ENCODE assay signal across 8 cellular contexts in genomic region chr5:83077662-83078261, GRCh38. TPM values are rescaled to one million over a fixed set of nuclear protein-coding genes. Genes with fewer than 3 reads are reported as not detected.
A peak's percentile ranks its signal among the peaks of the same experiment; 100 is the strongest.
DNase-seq lines count a peak whose midpoint lies in the region; ATAC-seq, FAIRE-seq and TF ChIP-seq lines count a peak whose summit lies in the region.

No MANE protein-coding gene starts in this region.

- peaks cover 5% of the 10 kb centered on the region for H3K9me3 Mint-ChIP-seq in dendritic cell treated with granulocyte-macrophage colony-stimulating factor and Interleukin-4, amounts not matched to agents 40 ng/mL and 50 ng/mL, for 4 days
- peaks cover 2% of the 10 kb centered on the region for H3K9me3 Mint-ChIP-seq in mesothelial cell of epicardium

- no peak for TF ChIP-seq CTCF in A549 (IDR thresholded peaks at IDR 0.05)
- no peak for TF ChIP-seq CTCF in RWPE1 (conservative IDR thresholded peaks at IDR 0.05; ENCODE audit: low read depth)
- TF ChIP-seq CTCF in mesothelial cell of epicardium (IDR thresholded peaks at IDR 0.05; ENCODE audit: unreplicated experiment): no peak

- ATAC-seq in A549 (peak; percentile 27 to 41; a peak in 5 of 6 replicates), GM18502 (IDR thresholded peaks at IDR 0.05; ENCODE audit: poor library complexity, unreplicated experiment) (peak; percentile 15), HG03025 (IDR thresholded peaks at IDR 0.05; ENCODE audit: low FRiP score, unreplicated experiment) (peak; percentile 4)

- H3K4me3 Mint-ChIP-seq in dendritic cell treated with granulocyte-macrophage colony-stimulating factor and Interleukin-4, amounts not matched to agents 40 ng/mL and 50 ng/mL, for 4 days: peak overlapping the region; percentile 97
- H3K4me3 Mint-ChIP-seq in mesothelial cell of epicardium: peak overlapping the region; percentile 98

- CTCF ChIA-PET in A549 (lab: Yijun Ruan, JAX) (interaction anchor here (1.2 kb wide), 1 partner anchor 13 kb away, joined by 3 read pairs; no protein-coding TSS in a partner anchor), RWPE1 (lab: Yijun Ruan, JAX) (no interaction called here)

- H3K9me3 ChIP-seq in A549: no peaks in the 10 kb centered on the region

- DNase-seq in A549 (ENCODE audit: low read depth in 1 of 2, low spot score in 1 of 2) (no peak), RWPE1 (ENCODE audit: low spot score) (peak; percentile 20), mesothelial cell of epicardium (ENCODE audit: low spot score in 2 of 2, unreplicated experiment in 2 of 2) (no peak), NCI-H2029 treated with DMSO at 0.1 percent for 48 hours (lab: John Stamatoyannopoulos, UW) (no peak)
- DNase-seq in effector CD4-positive, alpha-beta T cell: no peak

- H3K27me3 Mint-ChIP-seq in dendritic cell treated with granulocyte-macrophage colony-stimulating factor and Interleukin-4, amounts not matched to agents 40 ng/mL and 50 ng/mL, for 4 days: no peaks in the 10 kb centered on the region
- no peaks in the 10 kb centered on the region for H3K27me3 Mint-ChIP-seq in mesothelial cell of epicardium (ENCODE audit: low read depth)

- peaks cover 47% of the 10 kb centered on the region for H3K4me1 Mint-ChIP-seq in dendritic cell treated with granulocyte-macrophage colony-stimulating factor and Interleukin-4, amounts not matched to agents 40 ng/mL and 50 ng/mL, for 4 days (ENCODE audit: low read depth)
- peaks cover 40% of the 10 kb centered on the region for H3K4me1 Mint-ChIP-seq in mesothelial cell of epicardium

- peaks cover 33% of the 10 kb centered on the region for H3K36me3 Mint-ChIP-seq in dendritic cell treated with granulocyte-macrophage colony-stimulating factor and Interleukin-4, amounts not matched to agents 40 ng/mL and 50 ng/mL, for 4 days (ENCODE audit: low read depth)
- peaks cover 18% of the 10 kb centered on the region for H3K36me3 Mint-ChIP-seq in mesothelial cell of epicardium

- intact Hi-C loops in dendritic cell treated with granulocyte-macrophage colony-stimulating factor and Interleukin-4, amounts not matched to agents 40 ng/mL and 50 ng/mL, for 4 days (cut with micrococcal nuclease): loop anchor here (2.0 to 10.0 kb wide), 2 partner anchors 395 to 433 kb away; no protein-coding TSS in a partner anchor

- TF ChIP-seq RAD21 in A549 (conservative IDR thresholded peaks at IDR 0.05 in 1 of 2, IDR thresholded peaks at IDR 0.05 in 1 of 2): peak in 1 of 2 experiments; percentile 1; a peak in 1 of 5 replicates

- peak overlapping the region; percentile 81 to 95 for H3K27ac ChIP-seq in A549
- H3K27ac ChIP-seq in RWPE1: peak overlapping the region; percentile 77

- FAIRE-seq in A549 (lab: Jason Lieb, UNC): no peak

- no peak for TF ChIP-seq EP300 in A549 (IDR thresholded peaks at IDR 0.05)

- TF ChIP-seq POLR2A in A549 (IDR thresholded peaks at IDR 0.05; ENCODE audit: low read length): no peak

- 3% methylated on average over 14 of the region's 14 CpGs for WGBS in A549 (ENCODE audit: missing lambda C conversion rate)

- POLR2A ChIA-PET in A549 (lab: Yijun Ruan, JAX): interaction anchor here (0.6 to 1.9 kb wide), 16 partner anchors 8 to 721 kb away, joined by 3 to 11 read pairs (median 3); partner anchors contain the start of gene VCAN
- POLR2A ChIA-PET in RWPE1 (lab: Yijun Ruan, JAX; ENCODE audit: low non-redundant PET): interaction anchor here (0.6 to 0.8 kb wide), 2 partner anchors 9 to 732 kb away, joined by 3 to 11 read pairs; no protein-coding TSS in a partner anchor

- peak overlapping the region; percentile 70 for H3K4me3 ChIP-seq in A549

- H3K27ac Mint-ChIP-seq in dendritic cell treated with granulocyte-macrophage colony-stimulating factor and Interleukin-4, amounts not matched to agents 40 ng/mL and 50 ng/mL, for 4 days: peak overlapping the region; percentile 98
- peak overlapping the region; percentile 98 for H3K27ac Mint-ChIP-seq in mesothelial cell of epicardium

- H3K4me1 ChIP-seq in A549: peaks cover 12% of the 10 kb centered on the region; the same call in 2 of the 3 replicates

- H3K4me2 ChIP-seq in A549: peak overlapping the region; percentile 92

TF ChIP-seq in A549, 52 proteins besides CTCF, POLR2A, EP300 and RAD21:
- TF ChIP-seq FOSL2 (IDR thresholded peaks at IDR 0.05) (no peak), FOSL2 (CRISPR knock-in tag; IDR thresholded peaks at IDR 0.05) (no peak), RFX5 (IDR thresholded peaks at IDR 0.05) (0 out of 2 replicates have a peak, but pooled peaks have one; percentile 6), MAFK (IDR thresholded peaks at IDR 0.05; ENCODE audit: partially characterized antibody) (no peak), NFE2L2 (conservative IDR thresholded peaks at IDR 0.05; ENCODE audit: low read length) (no peak), NPAS2 (CRISPR knock-in tag; IDR thresholded peaks at IDR 0.05; ENCODE audit: borderline replicate concordance) (no peak), PHF8 (IDR thresholded peaks at IDR 0.05; ENCODE audit: borderline replicate concordance, low read depth) (peak; percentile 32), CBX8 (IDR thresholded peaks at IDR 0.05) (no peak), REST (IDR thresholded peaks at IDR 0.05) (no peak)
TF ChIP-seq in A549: peak in this region for 2.

RNA-seq across cellular contexts. Expression of gene XRCC4, which starts 0.4 kb away (rescaled TPM):
- polyA plus RNA-seq in A549 (2011; rRNA removed) (10.8 and 14.3 TPM in 2 replicates), A549 (2017; fragmentation: RNase III; extraction: RNeasy Plus Mini Kit Qiagen cat#74134 plus additional on column Dnase treatment) (14.8 to 16.1 TPM (median 15.5 TPM) in 3 replicates)
- 2.3 and 2.9 TPM in 2 replicates for polyA plus RNA-seq in A549 (2012; cell fraction: cytosol; rRNA removed)
- polyA plus RNA-seq in A549 (2012; cell fraction: nucleus; rRNA removed): 0.74 and 1.1 TPM in 2 replicates
- polyA minus RNA-seq in A549 (2011; rRNA and poly(A)+ RNA removed): 2.1 and 2.2 TPM in 2 replicates
- 12.0 to 13.6 TPM (median 12.1 TPM) in 3 replicates for total RNA-seq in mesothelial cell of epicardium

RNA-seq across cellular contexts. Expression of gene TMEM167A, which starts 0.6 kb away (rescaled TPM):
- polyA plus RNA-seq in A549 (2011; rRNA removed) (97.6 and 136 TPM in 2 replicates), A549 (2017; fragmentation: RNase III; extraction: RNeasy Plus Mini Kit Qiagen cat#74134 plus additional on column Dnase treatment) (48.3 to 56.2 TPM (median 55.9 TPM) in 3 replicates)
- 15.4 and 16.6 TPM in 2 replicates for polyA plus RNA-seq in A549 (2012; cell fraction: cytosol; rRNA removed)
- 3.9 and 7.4 TPM in 2 replicates for polyA plus RNA-seq in A549 (2012; cell fraction: nucleus; rRNA removed)
- polyA minus RNA-seq in A549 (2011; rRNA and poly(A)+ RNA removed): 14.0 and 18.1 TPM in 2 replicates
- total RNA-seq in mesothelial cell of epicardium: 97.1 to 110 TPM (median 101 TPM) in 3 replicates
